8 cellular contexts compared by ENCODE assay signal in the genomic region with DNA sequence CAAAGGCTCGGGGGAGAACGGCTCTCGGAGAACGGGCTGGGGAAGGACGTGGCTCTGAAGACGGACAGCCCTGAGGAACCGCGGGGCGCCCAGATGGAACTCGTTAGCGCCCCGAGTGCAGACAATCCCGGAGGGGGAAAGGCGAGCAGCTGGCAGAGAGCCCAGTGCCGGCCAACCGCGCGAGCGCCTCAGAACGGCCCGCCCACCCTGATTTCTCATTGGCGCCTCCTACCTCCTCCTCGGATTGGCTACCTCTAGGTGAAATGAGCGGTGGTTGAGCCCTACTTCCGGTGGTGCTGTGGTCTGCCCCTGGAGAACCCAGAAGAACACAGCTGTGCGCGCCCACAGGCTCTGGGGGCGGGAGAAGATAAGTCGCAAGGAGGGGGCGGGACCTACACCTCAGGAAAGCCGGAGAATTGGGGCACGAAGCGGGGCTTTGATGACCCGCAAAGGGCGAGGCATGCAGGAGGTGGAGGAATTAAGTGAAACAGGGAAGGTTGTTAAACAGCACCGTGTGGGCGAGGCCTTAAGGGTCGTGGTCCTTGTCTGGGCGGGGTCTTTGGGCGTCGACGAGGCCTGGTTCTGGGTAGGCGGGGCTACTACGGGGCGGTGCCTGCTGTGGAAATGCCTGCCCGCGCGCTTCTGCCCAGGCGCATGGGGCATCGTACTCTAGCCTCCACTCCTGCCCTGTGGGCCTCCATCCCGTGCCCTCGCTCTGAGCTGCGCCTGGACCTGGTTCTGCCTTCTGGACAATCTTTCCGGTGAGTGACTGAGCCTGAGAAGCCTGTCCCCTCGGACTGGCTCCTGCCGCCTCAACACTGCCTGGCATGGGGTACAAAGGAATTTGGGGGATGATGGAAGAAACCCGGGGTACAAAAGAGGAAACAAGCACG.
DNase-seq lines count a peak whose midpoint lies in the region; ATAC-seq lines count a peak whose summit lies in the region.

Gene OGG1 (plus strand): TSS at position 290 of the 893 bp plus-strand sequence. CDS start 335 bp downstream, at position 625.

- ATAC-seq in GM19023 (IDR thresholded peaks at IDR 0.05; ENCODE audit: unreplicated experiment) (peak; percentile 94), HG03280 (IDR thresholded peaks at IDR 0.05; ENCODE audit: unreplicated experiment) (peak; percentile 93)

- DNase-seq in AG08396 (ENCODE audit: low spot score) = peak; percentile 97
- DNase-seq in NCI-H345 treated with DMSO at 0.1 percent for 48 hours (lab: John Stamatoyannopoulos, UW; ENCODE audit: unreplicated experiment) = peak; percentile 89
- DNase-seq in activated CD4-positive, CD25-positive, alpha-beta regulatory T cell (lab: John Stamatoyannopoulos, UW) = peak; percentile 83 to 89 (median 87)
- peak; percentile 96 for DNase-seq in central memory CD4-positive, alpha-beta T cell
- peak; percentile 99 for DNase-seq in iris pigment epithelial cell (ENCODE audit: low read depth)
- DNase-seq in stimulated activated CD4-positive, alpha-beta T cell treated with anti-CD3 and anti-CD28 coated beads, Interleukin-12 subunit alpha, Interleukin-12 subunit beta, amount 100 ng/mL, for 4 hours = peak; percentile 90

Comparison
In these comparisons a context has a peak if more than half of its experiments do, and no peak if none do; other contexts are left out.
1. Peak in every context shown above with its lines: DNase-seq and ATAC-seq.